ENCODE assay signal across 25 cellular contexts in the genomic region with DNA sequence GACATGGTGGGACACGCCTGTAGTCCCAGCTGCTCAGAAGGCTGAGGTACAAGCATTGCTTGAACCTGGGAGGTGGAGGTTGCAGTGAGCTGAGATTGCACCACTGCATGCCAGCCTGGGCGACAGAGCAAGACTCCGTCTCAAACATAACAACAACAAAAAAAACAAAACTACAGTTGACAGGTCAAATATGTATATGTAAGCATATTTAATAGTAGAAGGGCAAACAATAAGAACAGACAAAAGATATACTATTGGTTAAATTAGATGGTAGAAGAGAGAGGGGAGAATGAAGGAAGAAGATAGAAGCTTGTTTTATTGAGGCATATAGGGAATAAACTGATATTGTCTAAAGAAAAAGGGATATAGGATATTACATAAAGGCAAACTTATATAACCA.
DNase-seq lines count a peak whose midpoint lies in the region; ATAC-seq, FAIRE-seq and TF ChIP-seq lines count a peak whose summit lies in the region.
"Had no signal": no experiment of that assay in that cellular context is flagged by ENCODE, and none has a peak within 500 bp of the region (broad histone marks: within the 10 kb centered on the region; RNA-seq: fewer than 3 reads in every experiment).

No MANE protein-coding gene starts in this region.

- in situ Hi-C loops in K562 (cut with MboI): no loop called here

- BruUV-seq in K562 (replicated peaks; lab: Mats Ljungman, UMichigan): no TSS peak

- POLR2A ChIA-PET in A549 (lab: Yijun Ruan, JAX) (no interaction called here), K562 (lab: Yijun Ruan, JAX) (no interaction called here)

- intact Hi-C loops in K562 (cut with micrococcal nuclease): no loop called here

- no peak overlapping the region for H3K4me2 ChIP-seq in A549
- no peak overlapping the region for H3K4me2 ChIP-seq in K562 (ENCODE audit: insufficient read depth, low read length)
- H3K4me2 ChIP-seq in GM23338: no peak overlapping the region
- H3K4me2 ChIP-seq: BLaER1 had no signal

- H3K36me3 Mint-ChIP-seq in GM23338 (ENCODE audit: low read depth): peaks cover 1% of the 10 kb centered on the region; the same call in 1 of the 3 replicates
- H3K36me3 Mint-ChIP-seq: CD14-positive monocyte; CD4-positive, alpha-beta memory T cell; CD4-positive, CD25-positive, alpha-beta regulatory T cell had no signal

- no peak overlapping the region for H3K4me3 Mint-ChIP-seq in GM23338
- H3K4me3 Mint-ChIP-seq: CD14-positive monocyte; CD4-positive, alpha-beta memory T cell; CD4-positive, CD25-positive, alpha-beta regulatory T cell; CD8-positive, alpha-beta memory T cell had no signal

- H4K20me1 ChIP-seq in K562 (replicated peaks; ENCODE audit: control insufficient read depth, insufficient read depth, low read length) (no peaks in the 10 kb centered on the region), GM23338 (replicated peaks; ENCODE audit: insufficient read depth) (no peaks in the 10 kb centered on the region)
- H4K20me1 ChIP-seq: BLaER1 had no signal

- no peaks in the 10 kb centered on the region for H3K9me2 ChIP-seq in GM23338 (ENCODE audit: insufficient read depth)

- DNase-seq in A549 (ENCODE audit: low read depth in 1 of 2, low spot score in 1 of 2): no peak
- DNase-seq in K562 (ENCODE audit: extremely low read depth in 1 of 4, low spot score in 3 of 4): no peak
- no peak for DNase-seq in small intestine
- DNase-seq in GM23338 (ENCODE audit: low spot score): no peak
- DNase-seq: 8988T; ACHN; BE2C; C1 segment of cervical spinal cord; CD4-positive, alpha-beta memory T cell; CD4-positive, CD25-positive, alpha-beta regulatory T cell; CD8-positive, alpha-beta memory T cell; COR-L47; DMS 273 treated with DMSO at 0.1 percent for 48 hours; DMS153; DMS53; DMS79; DND-41; EL; GDM1 had no signal

- TF ChIP-seq CTCF in A549 (IDR thresholded peaks at IDR 0.05): no peak
- no peak for TF ChIP-seq CTCF in K562 (IDR thresholded peaks at IDR 0.05 in 2 of 3, conservative IDR thresholded peaks at IDR 0.05 in 1 of 3; ENCODE audit: insufficient read depth in 2 of 3, low read depth in 1 of 3, low read length in 3 of 3)
- no peak for TF ChIP-seq CTCF in GM23338 (conservative IDR thresholded peaks at IDR 0.05; ENCODE audit: low read depth in 2 of 2)

- peaks cover 2% of the 10 kb centered on the region for H3K27me3 Mint-ChIP-seq in GM23338 (ENCODE audit: insufficient read depth, low read depth, poor library complexity)

- TF ChIP-seq POLR2A in A549 (IDR thresholded peaks at IDR 0.05; ENCODE audit: low read length): no peak
- TF ChIP-seq POLR2A in K562 (conservative IDR thresholded peaks at IDR 0.05): no peak

- CTCF ChIA-PET in A549 (lab: Yijun Ruan, JAX): interaction anchor here (1.1 to 5.5 kb wide), 3 partner anchors 11 to 402 kb away, joined by 3 to 42 read pairs (median 4); no protein-coding TSS in a partner anchor
- CTCF ChIA-PET in K562 (lab: Yijun Ruan, JAX; ENCODE audit: low intra/inter-chr PET ratio): no interaction called here

- H3K9me3 ChIP-seq in A549: no peaks in the 10 kb centered on the region
- H3K9me3 ChIP-seq in K562 (replicated peaks; ENCODE audit: control insufficient read depth, insufficient read depth, low read depth, low read length): no peaks in the 10 kb centered on the region
- H3K9me3 ChIP-seq in small intestine (ENCODE audit: control insufficient read depth, low read depth): no peaks in the 10 kb centered on the region
- H3K9me3 ChIP-seq: BE2C had no signal

- no peaks in the 10 kb centered on the region for H3K36me3 ChIP-seq in K562 (ENCODE audit: control insufficient read depth, insufficient read depth, low read length)
- H3K36me3 ChIP-seq in small intestine (ENCODE audit: control insufficient read depth in 2 of 2, insufficient read depth in 2 of 2, low read length in 2 of 2): no peaks in the 10 kb centered on the region
- H3K36me3 ChIP-seq in GM23338 (ENCODE audit: insufficient read depth): no peaks in the 10 kb centered on the region
- H3K36me3 ChIP-seq: BE2C, BLaER1 had no signal

- H3K4me3 ChIP-seq in A549: no peak overlapping the region
- H3K4me3 ChIP-seq in K562: no peak overlapping the region
- no peak overlapping the region for H3K4me3 ChIP-seq in small intestine (ENCODE audit: low read depth in 1 of 2, low read length in 2 of 2)
- no peak overlapping the region for H3K4me3 ChIP-seq in GM23338
- H3K4me3 ChIP-seq: BLaER1, GM12878 had no signal

- H3K4me1 Mint-ChIP-seq in GM23338: peaks cover 40% of the 10 kb centered on the region
- H3K4me1 Mint-ChIP-seq: CD14-positive monocyte; CD4-positive, alpha-beta memory T cell; CD8-positive, alpha-beta memory T cell had no signal

- no peaks in the 10 kb centered on the region for H3F3A ChIP-seq in GM23338 (replicated peaks; ENCODE audit: low read depth)

- H2AFZ ChIP-seq in K562 (ENCODE audit: low read depth, low read length): no peak overlapping the region
- H2AFZ ChIP-seq in GM23338: no peak overlapping the region

- TF ChIP-seq RAD21 in A549 (conservative IDR thresholded peaks at IDR 0.05 in 1 of 2, IDR thresholded peaks at IDR 0.05 in 1 of 2): no peak
- TF ChIP-seq RAD21 in K562 (CRISPR knock-in tag; conservative IDR thresholded peaks at IDR 0.05 in 1 of 2, IDR thresholded peaks at IDR 0.05 in 1 of 2): no peak

- no peak for ATAC-seq in A549
- no peak for ATAC-seq in K562
- no peak for ATAC-seq in GM23338
- ATAC-seq: GM12878 had no signal

- TF ChIP-seq EP300 in A549 (IDR thresholded peaks at IDR 0.05) (no peak), K562 (IDR thresholded peaks at IDR 0.05; ENCODE audit: low read length) (no peak)

- H3K27ac ChIP-seq in A549 (no peak overlapping the region), K562 (ENCODE audit: extremely low read depth, low read depth, low read length) (no peak overlapping the region), small intestine (ENCODE audit: low read depth in 1 of 2, low read length in 1 of 2) (no peak overlapping the region), GM23338 (ENCODE audit: low read depth) (no peak overlapping the region)
- H3K27ac ChIP-seq: BLaER1 had no signal

- no peak overlapping the region for H3K27ac Mint-ChIP-seq in GM23338
- H3K27ac Mint-ChIP-seq: CD14-positive monocyte; CD4-positive, alpha-beta memory T cell; CD4-positive, CD25-positive, alpha-beta regulatory T cell; CD8-positive, alpha-beta memory T cell had no signal

- no peak overlapping the region for H3K9ac ChIP-seq in K562 (ENCODE audit: insufficient read depth in 1 of 2, low read depth in 2 of 2, low read length in 2 of 2)
- H3K9ac ChIP-seq: BLaER1 had no signal

- H3K79me2 ChIP-seq in K562 (ENCODE audit: control insufficient read depth, insufficient read depth, low read length): no peaks in the 10 kb centered on the region
- H3K79me2 ChIP-seq in GM23338 (replicated peaks; ENCODE audit: insufficient read depth): no peaks in the 10 kb centered on the region

- no peaks in the 10 kb centered on the region for H3K9me1 ChIP-seq in K562 (ENCODE audit: control insufficient read depth, insufficient read depth, low read length)

- FAIRE-seq in A204.1 (lab: Jason Lieb, UNC): peak; percentile 11
- FAIRE-seq in A549 (lab: Jason Lieb, UNC): peak; percentile 39
- no peak for FAIRE-seq in K562 (lab: Jason Lieb, UNC)
- FAIRE-seq in small intestine (lab: Jason Lieb, UNC): no peak
- FAIRE-seq: GM12878, GM12892, GM18507 had no signal

- 73% methylated on average over 3 of the region's 3 CpGs for WGBS in A549 (ENCODE audit: missing lambda C conversion rate)
- WGBS in K562 (ENCODE audit: insufficient coverage, low coverage, missing lambda C conversion rate): 0% methylated on average over 3 of the region's 3 CpGs
- 94 to 97% (median 96%) methylated on average over 3 of the region's 3 CpGs for WGBS in small intestine, 3 donors

- peaks cover 0 to 4% of the 10 kb centered on the region in 2 experiments; a peak in 1 of 5 replicates for H3K27me3 ChIP-seq in K562 (ENCODE audit: control insufficient read depth in 2 of 2, insufficient read depth in 2 of 2, low read length in 2 of 2)
- H3K27me3 ChIP-seq in small intestine (ENCODE audit: control insufficient read depth in 2 of 2, insufficient read depth in 2 of 2, low read length in 2 of 2): no peaks in the 10 kb centered on the region
- H3K27me3 ChIP-seq in GM23338 (ENCODE audit: insufficient read depth): no peaks in the 10 kb centered on the region
- H3K27me3 ChIP-seq: BLaER1 had no signal

- H3K9me3 Mint-ChIP-seq in GM23338: peaks cover 2% of the 10 kb centered on the region; the same call in 2 of the 3 replicates

- H3K4me1 ChIP-seq in A549 (no peaks in the 10 kb centered on the region), K562 (replicated peaks in 1 of 2; ENCODE audit: control insufficient read depth in 2 of 2, insufficient read depth in 2 of 2, low read length in 2 of 2) (no peaks in the 10 kb centered on the region), small intestine (ENCODE audit: control insufficient read depth in 2 of 2, insufficient read depth in 1 of 2, low read depth in 1 of 2, low read length in 1 of 2) (no peaks in the 10 kb centered on the region), GM23338 (ENCODE audit: insufficient read depth) (peaks cover 32% of the 10 kb centered on the region)
- H3K4me1 ChIP-seq: BE2C had no signal

TF ChIP-seq in A549, 52 proteins besides CTCF, POLR2A, EP300 and RAD21 (continues in another document):
- TF ChIP-seq FOSL2 (IDR thresholded peaks at IDR 0.05) (no peak), FOSL2 (CRISPR knock-in tag; IDR thresholded peaks at IDR 0.05) (no peak), MAFK (IDR thresholded peaks at IDR 0.05; ENCODE audit: partially characterized antibody) (peak; percentile 82), SMC3 (IDR thresholded peaks at IDR 0.05) (no peak), JUNB (IDR thresholded peaks at IDR 0.05) (no peak), FOSB (CRISPR knock-in tag; IDR thresholded peaks at IDR 0.05) (no peak)

TF ChIP-seq in K562, 482 proteins besides CTCF, POLR2A, EP300 and RAD21 (continues in another document):
- no peak for TF ChIP-seq CBX1 (IDR thresholded peaks at IDR 0.05; ENCODE audit: low read depth)
- peak; percentile 63; the same call in 1 of the 2 replicates for TF ChIP-seq ZNF316 (IDR thresholded peaks at IDR 0.05)
- no peak for TF ChIP-seq WHSC1 (IDR thresholded peaks at IDR 0.05; ENCODE audit: low read length)
- TF ChIP-seq NFRKB (IDR thresholded peaks at IDR 0.05; ENCODE audit: low read depth): no peak
- TF ChIP-seq NONO (IDR thresholded peaks at IDR 0.05; ENCODE audit: low read depth in 2 of 2, low read length in 1 of 2): no peak

TF ChIP-seq in GM23338, 12 proteins besides CTCF, POLR2A, EP300 and RAD21 (continues in another document):
- TF ChIP-seq, protein P1, sequence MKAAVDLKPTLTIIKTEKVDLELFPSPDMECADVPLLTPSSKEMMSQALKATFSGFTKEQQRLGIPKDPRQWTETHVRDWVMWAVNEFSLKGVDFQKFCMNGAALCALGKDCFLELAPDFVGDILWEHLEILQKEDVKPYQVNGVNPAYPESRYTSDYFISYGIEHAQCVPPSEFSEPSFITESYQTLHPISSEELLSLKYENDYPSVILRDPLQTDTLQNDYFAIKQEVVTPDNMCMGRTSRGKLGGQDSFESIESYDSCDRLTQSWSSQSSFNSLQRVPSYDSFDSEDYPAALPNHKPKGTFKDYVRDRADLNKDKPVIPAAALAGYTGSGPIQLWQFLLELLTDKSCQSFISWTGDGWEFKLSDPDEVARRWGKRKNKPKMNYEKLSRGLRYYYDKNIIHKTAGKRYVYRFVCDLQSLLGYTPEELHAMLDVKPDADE (IDR thresholded peaks at IDR 0.05): no peak
- TF ChIP-seq JUNB (IDR thresholded peaks at IDR 0.05; ENCODE audit: unreplicated experiment) (no peak), EZH2 (IDR thresholded peaks at IDR 0.05; ENCODE audit: low read depth, unreplicated experiment) (no peak)
